In the genomic region with DNA sequence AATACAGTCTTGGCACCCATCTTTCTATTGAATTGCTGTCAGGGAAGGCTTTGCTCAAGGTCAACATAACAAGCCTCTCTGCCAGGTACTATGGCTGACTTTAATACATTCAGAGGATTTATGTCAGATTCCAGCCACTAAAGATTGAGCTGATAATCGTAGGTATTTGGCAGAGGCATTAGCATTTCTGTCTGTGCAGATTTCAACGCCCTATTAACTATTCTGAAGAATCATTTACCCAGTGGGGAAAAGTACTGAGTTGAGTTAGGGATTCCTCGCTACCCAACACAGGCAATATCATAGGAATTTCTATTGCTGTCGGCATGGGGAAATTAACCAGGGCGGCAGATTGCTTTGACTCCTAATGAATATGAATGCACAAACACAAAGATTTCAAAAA, we compare ENCODE assay signal across 24 cellular contexts.
"Had no signal": no experiment of that assay in that cellular context is flagged by ENCODE, and none has a peak within 500 bp of the region (broad histone marks: within the 10 kb centered on the region; RNA-seq: fewer than 3 reads in every experiment).

No MANE protein-coding gene starts in this region.

- H3K36me3 Mint-ChIP-seq: activated naive CD8-positive, alpha-beta T cell treated with anti-CD3 and anti-CD28 coated beads, Interleukin-2, amount 10 ng/mL, durations not matched to agents 7 days and 5 days; stimulated activated memory B cell treated with anti-CD40 and anti-IgM and Interleukin-4, amounts not matched to agents 10 μg/mL and 1 μg/mL and 100 μg/mL, for 72 hours had no signal

- H3K27ac Mint-ChIP-seq: activated B cell treated with CpG ODN at 0.5 μM for 24 hours; activated CD4-positive, alpha-beta T cell treated with anti-CD3 and anti-CD28 coated beads for 36 hours; activated naive CD8-positive, alpha-beta T cell treated with anti-CD3 and anti-CD28 coated beads, Interleukin-2, amount 10 ng/mL, durations not matched to agents 7 days and 5 days; activated T-cell treated with anti-CD3 and anti-CD28 coated beads, Interleukin-2, amount 50 U/mL, for 24 hours; stimulated activated memory B cell treated with anti-CD40 and anti-IgM and Interleukin-4, amounts not matched to agents 10 μg/mL and 1 μg/mL and 100 μg/mL, for 72 hours; T-helper 1 cell treated with Interleukin-12 subunit alpha and Interleukin-12 subunit beta and Interleukin-4 antibody, amounts not matched to agents 30 μg/mL and 1 μg/mL, for 36 hours had no signal

- FAIRE-seq: small intestine, urothelium cell line had no signal

- H3K4me3 ChIP-seq: mucosa of descending colon, stomach, suprapubic skin, tibial nerve had no signal

- DNase-seq: activated B cell treated with CpG ODN at 0.5 μM for 24 hours; activated CD4-positive, alpha-beta T cell treated with anti-CD3 and anti-CD28 coated beads for 36 hours; activated CD4-positive, alpha-beta T cell treated with anti-CD3 and anti-CD28 coated beads, Interleukin-2, amount 50 U/mL, for 4 hours; activated CD8-positive, alpha-beta memory T cell treated with anti-CD3 and anti-CD28 coated beads for 24 hours; activated CD8-positive, alpha-beta memory T cell treated with anti-CD3 and anti-CD28 coated beads, Interleukin-2, amount 50 U/mL, for 4 hours; activated naive CD4-positive, alpha-beta T cell treated with Interleukin-2 at 50 U/mL for 16 hours; activated naive CD8-positive, alpha-beta T cell treated with anti-CD3 and anti-CD28 coated beads, Interleukin-2, amount 10 ng/mL, durations not matched to agents 7 days and 5 days; activated T-cell treated with anti-CD3 and anti-CD28 coated beads, Interleukin-2, amount 50 U/mL, for 24 hours; amygdala; caudate nucleus; effector memory CD4-positive, alpha-beta T cell; foreskin melanocyte; mucosa of descending colon; small intestine; stimulated activated CD4-positive, alpha-beta T cell treated with anti-CD3 and anti-CD28 coated beads, Interleukin-2, amount 100 ng/mL, for 24 hours; stomach had no signal

- H3K27ac ChIP-seq: stomach, suprapubic skin, tibial nerve had no signal

- H3K36me3 ChIP-seq: stomach, suprapubic skin, tibial nerve had no signal

- H3K9me3 Mint-ChIP-seq: neural crest cell; T-helper 1 cell treated with Interleukin-12 subunit alpha and Interleukin-12 subunit beta and Interleukin-4 antibody, amounts not matched to agents 30 μg/mL and 1 μg/mL, for 36 hours had no signal

- ATAC-seq: activated CD4-positive, alpha-beta T cell treated with anti-CD3 and anti-CD28 coated beads for 36 hours; esophagus mucosa; mucosa of descending colon; sciatic nerve; stimulated activated memory B cell treated with anti-CD40 and anti-IgM and Interleukin-4, amounts not matched to agents 10 μg/mL and 1 μg/mL and 100 μg/mL, for 72 hours had no signal

- H3K9me3 ChIP-seq: mucosa of descending colon, stomach, suprapubic skin, tibial nerve had no signal

- H3K4me3 Mint-ChIP-seq: activated B cell treated with CpG ODN at 0.5 μM for 24 hours; activated CD4-positive, alpha-beta T cell treated with anti-CD3 and anti-CD28 coated beads for 36 hours; activated naive CD8-positive, alpha-beta T cell treated with anti-CD3 and anti-CD28 coated beads, Interleukin-2, amount 10 ng/mL, durations not matched to agents 7 days and 5 days; activated T-cell treated with anti-CD3 and anti-CD28 coated beads, Interleukin-2, amount 50 U/mL, for 24 hours; neural crest cell; stimulated activated memory B cell treated with anti-CD40 and anti-IgM and Interleukin-4, amounts not matched to agents 10 μg/mL and 1 μg/mL and 100 μg/mL, for 72 hours; T-helper 1 cell treated with Interleukin-12 subunit alpha and Interleukin-12 subunit beta and Interleukin-4 antibody, amounts not matched to agents 30 μg/mL and 1 μg/mL, for 36 hours had no signal

- H3K4me1 ChIP-seq: stomach, suprapubic skin, tibial nerve had no signal

- H3K27me3 Mint-ChIP-seq: activated B cell treated with CpG ODN at 0.5 μM for 24 hours; activated CD4-positive, alpha-beta T cell treated with anti-CD3 and anti-CD28 coated beads for 36 hours; activated naive CD8-positive, alpha-beta T cell treated with anti-CD3 and anti-CD28 coated beads, Interleukin-2, amount 10 ng/mL, durations not matched to agents 7 days and 5 days; activated T-cell treated with anti-CD3 and anti-CD28 coated beads, Interleukin-2, amount 50 U/mL, for 24 hours; stimulated activated memory B cell treated with anti-CD40 and anti-IgM and Interleukin-4, amounts not matched to agents 10 μg/mL and 1 μg/mL and 100 μg/mL, for 72 hours had no signal

- H3K4me1 Mint-ChIP-seq: activated B cell treated with CpG ODN at 0.5 μM for 24 hours; activated CD4-positive, alpha-beta T cell treated with anti-CD3 and anti-CD28 coated beads for 36 hours; activated naive CD8-positive, alpha-beta T cell treated with anti-CD3 and anti-CD28 coated beads, Interleukin-2, amount 10 ng/mL, durations not matched to agents 7 days and 5 days; neural crest cell; stimulated activated memory B cell treated with anti-CD40 and anti-IgM and Interleukin-4, amounts not matched to agents 10 μg/mL and 1 μg/mL and 100 μg/mL, for 72 hours had no signal
